In the genomic region with DNA sequence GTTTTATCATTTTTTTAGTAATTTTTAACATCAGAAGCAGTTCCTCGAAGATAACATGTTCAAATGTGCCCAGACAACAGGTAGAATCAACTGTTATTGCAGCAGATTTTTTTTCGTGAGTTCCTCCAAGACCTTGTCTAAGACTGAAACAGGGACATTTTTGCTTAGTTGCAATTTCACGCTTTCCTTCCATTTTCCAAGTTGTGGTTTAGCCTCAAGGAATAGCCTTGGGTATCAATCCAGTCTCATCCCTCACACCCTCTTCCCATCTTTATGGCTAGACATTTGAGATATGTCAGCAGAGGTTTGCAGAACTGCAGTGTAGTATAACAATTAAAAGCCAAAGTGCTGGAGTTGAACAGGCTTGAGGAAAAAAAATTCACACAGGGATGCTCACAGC, we compare ENCODE assay signal across 28 cellular contexts.
"Had no signal": no experiment of that assay in that cellular context is flagged by ENCODE, and none has a peak within 500 bp of the region (broad histone marks: within the 10 kb centered on the region; RNA-seq: fewer than 3 reads in every experiment).

No MANE protein-coding gene starts in this region.

- H3K4me1 ChIP-seq: colonic mucosa, esophagus muscularis mucosa, esophagus squamous epithelium, foreskin keratinocyte, gastrocnemius medialis, gastroesophageal sphincter, heart left ventricle, heart right ventricle had no signal

- DNase-seq: colonic mucosa; cortex of kidney; dermis blood vessel endothelial cell; dorsolateral prefrontal cortex; effector CD4-positive, alpha-beta T cell; effector CD8-positive, alpha-beta T cell; effector memory CD4-positive, alpha-beta T cell; effector memory CD8-positive, alpha-beta T cell; endodermal cell; erythroblast; esophagus squamous epithelium; foreskin fibroblast; foreskin keratinocyte; foreskin melanocyte; gastrocnemius medialis; glutamatergic neuron; head of caudate nucleus; heart left ventricle; heart right ventricle had no signal

- H3K4me3 ChIP-seq: colonic mucosa, coronary artery, dorsolateral prefrontal cortex, esophagus muscularis mucosa, esophagus squamous epithelium, gastrocnemius medialis, gastroesophageal sphincter, heart left ventricle, heart right ventricle had no signal

- ATAC-seq: effector memory CD8-positive, alpha-beta T cell; esophagus mucosa; foreskin keratinocyte; gastrocnemius medialis; gastroesophageal sphincter; heart left ventricle; heart right ventricle had no signal

- H3K27ac ChIP-seq: colonic mucosa, coronary artery, dorsolateral prefrontal cortex, epithelial cell of prostate, esophagus muscularis mucosa, esophagus squamous epithelium, foreskin keratinocyte, gastrocnemius medialis, gastroesophageal sphincter, heart left ventricle, heart right ventricle had no signal

- H3K9me3 ChIP-seq: colonic mucosa, esophagus muscularis mucosa, esophagus squamous epithelium, gastrocnemius medialis, gastroesophageal sphincter had no signal

- H3K36me3 ChIP-seq: colonic mucosa, esophagus muscularis mucosa, esophagus squamous epithelium, gastrocnemius medialis, gastroesophageal sphincter, heart left ventricle, heart right ventricle had no signal

- H3K27me3 ChIP-seq: colonic mucosa, dorsolateral prefrontal cortex, esophagus muscularis mucosa, esophagus squamous epithelium, foreskin keratinocyte, gastrocnemius medialis, gastroesophageal sphincter, heart left ventricle had no signal

- FAIRE-seq: colon, endometrium, endothelial cell of umbilical vein, frontal cortex had no signal
